Comparison of ENCODE assay signal across 10 cellular contexts in the genomic region with DNA sequence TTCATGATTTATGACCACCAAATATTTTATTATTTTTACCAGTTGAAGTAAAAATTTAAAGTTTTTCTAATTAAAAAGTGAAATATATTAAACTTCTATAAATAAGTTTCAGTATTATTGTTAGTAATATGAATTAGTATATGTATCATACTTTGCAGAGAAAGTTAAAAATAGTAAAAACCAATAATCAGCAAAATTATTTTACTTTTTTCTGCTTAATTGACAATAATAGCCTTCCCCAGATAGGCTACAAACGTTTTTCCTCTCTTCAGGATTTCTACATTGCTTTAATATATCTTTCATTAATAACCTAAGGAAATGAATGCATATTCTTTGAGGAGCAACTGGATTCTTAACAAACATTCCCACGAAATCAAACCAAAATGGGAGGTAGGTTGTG.
"Had no signal": no experiment of that assay in that cellular context is flagged by ENCODE, and none has a peak within 500 bp of the region (broad histone marks: within the 10 kb centered on the region; RNA-seq: fewer than 3 reads in every experiment).

No MANE protein-coding gene starts in this region.

- H3K4me2 ChIP-seq: KMS-11 had no signal

- H3K4me1 ChIP-seq: HAP-1 had no signal

- H2AFZ ChIP-seq: GM23248 had no signal

- H3K27ac ChIP-seq: GM23248, HL-60, KMS-11 had no signal

- H3K9ac ChIP-seq: GM23248, KMS-11 had no signal

- ATAC-seq: HCT116 had no signal

- H3K4me3 ChIP-seq: GM23248, HAP-1 had no signal

- H3K36me3 ChIP-seq: HAP-1 had no signal

- H3K9me3 ChIP-seq: HAP-1 had no signal

- DNase-seq: GM23248, GOT3, H7, HFFc6, Karpas-422, KBM-7 had no signal
